Comparison of ENCODE assay signal across 9 cellular contexts in the genomic region with DNA sequence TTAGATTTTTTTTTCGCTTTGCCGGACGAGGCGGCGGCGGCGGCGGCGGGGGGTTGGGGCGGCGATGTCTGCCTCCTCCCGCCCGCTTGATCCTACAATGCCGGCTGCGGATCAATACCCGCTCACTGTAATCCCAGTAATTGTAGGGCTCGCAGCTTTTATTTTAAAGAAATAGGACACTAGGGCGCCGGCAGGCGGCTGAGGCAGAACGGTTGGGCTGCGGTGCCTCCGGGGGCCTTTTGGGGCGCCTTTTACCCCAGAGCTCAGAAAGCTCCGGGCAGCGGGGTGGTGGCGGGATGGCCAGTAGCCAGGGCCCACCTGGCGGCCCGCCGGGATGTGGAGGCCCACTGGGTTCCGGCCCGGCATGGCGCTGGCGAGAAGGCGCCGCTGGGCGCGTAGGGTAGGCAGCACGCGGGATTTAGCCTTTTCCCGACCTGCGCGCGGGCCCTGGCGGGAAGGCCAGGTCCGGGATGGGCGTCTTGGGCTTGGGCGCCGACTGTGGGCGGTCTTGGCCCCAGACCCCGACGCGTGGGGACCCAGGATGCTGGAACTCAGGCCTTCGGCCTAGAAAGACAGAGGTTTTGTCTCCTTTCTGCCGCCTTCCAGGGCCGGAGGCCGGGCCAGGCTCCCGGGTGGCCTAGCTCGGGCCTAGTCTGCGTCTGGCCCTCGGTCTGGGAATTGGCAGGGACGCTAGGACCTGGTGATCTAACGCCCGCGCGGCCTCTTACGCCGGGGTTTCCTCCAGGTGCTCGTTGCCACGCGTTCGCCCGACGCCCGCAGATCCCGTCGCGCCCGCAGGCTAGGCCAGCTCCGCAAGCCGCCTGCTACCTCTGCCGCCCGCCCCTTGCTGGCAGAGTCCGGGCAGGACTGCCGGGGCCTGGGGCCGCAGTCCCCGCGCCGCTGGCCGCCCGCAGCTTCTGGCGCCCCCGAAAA. TPM values are rescaled to one million over a fixed set of nuclear protein-coding genes. Genes with fewer than 3 reads are reported as not detected.
DNase-seq lines count a peak whose midpoint lies in the region; ATAC-seq and TF ChIP-seq lines count a peak whose summit lies in the region.
"Had no signal": no experiment of that assay in that cellular context is flagged by ENCODE, and none has a peak within 500 bp of the region (broad histone marks: within the 10 kb centered on the region; RNA-seq: fewer than 3 reads in every experiment).

No MANE protein-coding gene starts in this region.

- no peak overlapping the region for H3K14ac ChIP-seq in trophoblast cell (ENCODE audit: low read length)

- H3K79me1 ChIP-seq in trophoblast cell (ENCODE audit: low read length) = no peaks in the 10 kb centered on the region

- H3K27me3 ChIP-seq in CD8-positive, alpha-beta T cell (ENCODE audit: insufficient read depth, low read length) = peaks cover 69% of the 10 kb centered on the region
- peaks cover 0 to 41% of the 10 kb centered on the region in 2 donors for H3K27me3 ChIP-seq in Peyer's patch
- H3K27me3 ChIP-seq in foreskin keratinocyte = peaks cover 100% of the 10 kb centered on the region
- peaks cover 39% of the 10 kb centered on the region for H3K27me3 ChIP-seq in trophoblast cell (ENCODE audit: insufficient read depth, low read length)
- H3K27me3 ChIP-seq: SJCRH30 had no signal

- peak overlapping the region; percentile 49 for H3K4me3 Mint-ChIP-seq in CD8-positive, alpha-beta T cell

- no CpG with 5 or more reads among the region's 93 CpGs for WGBS in trophoblast cell (ENCODE audit: extremely low coverage, insufficient coverage, insufficient read length)

- peak in 1 of 7 experiments; percentile 48 for DNase-seq in CD8-positive, alpha-beta T cell
- DNase-seq in Peyer's patch = no peak
- DNase-seq in foreskin keratinocyte = no peak
- DNase-seq in trophoblast cell = no peak
- DNase-seq in inferior parietal cortex (ENCODE audit: extremely low spot score) = no peak
- no peak for DNase-seq in OCI-M1 (lab: John Stamatoyannopoulos, UW)
- DNase-seq: SJCRH30 had no signal

- no peak overlapping the region for H2BK12ac ChIP-seq in trophoblast cell (ENCODE audit: low read length)

- H3K27me3 Mint-ChIP-seq in CD8-positive, alpha-beta T cell (ENCODE audit: low read depth) = peaks cover 75% of the 10 kb centered on the region

- CTCF ChIA-PET in CD8-positive, alpha-beta T cell (lab: Charles Lee) = interaction anchor here (1.0 to 1.6 kb wide), 2 partner anchors 9 to 23 kb away, joined by 3 to 5 read pairs; no protein-coding TSS in a partner anchor

- no peak overlapping the region for H3K9ac ChIP-seq in trophoblast cell (ENCODE audit: low read length)

- H2BK5ac ChIP-seq in trophoblast cell (ENCODE audit: low read depth, low read length, poor library complexity) = no peak overlapping the region

- H4K12ac ChIP-seq in trophoblast cell (ENCODE audit: low read depth, low read length) = no peak overlapping the region

- no peak overlapping the region for H4K91ac ChIP-seq in trophoblast cell (ENCODE audit: low read depth, low read length)

- no peak overlapping the region for H3K27ac Mint-ChIP-seq in CD8-positive, alpha-beta T cell

- POLR2A ChIA-PET in CD8-positive, alpha-beta T cell (lab: Charles Lee) = no interaction called here

- ATAC-seq in CD8-positive, alpha-beta T cell = peak; percentile 55
- peak; percentile 72 for ATAC-seq in foreskin keratinocyte
- no peak for ATAC-seq in GM21723 (IDR thresholded peaks at IDR 0.05; ENCODE audit: unreplicated experiment)
- ATAC-seq in HG02840 (IDR thresholded peaks at IDR 0.05; ENCODE audit: low FRiP score, unreplicated experiment) = no peak

- TF ChIP-seq POLR2A in Peyer's patch (IDR thresholded peaks at IDR 0.05) = no peak

- H2AFZ ChIP-seq in trophoblast cell (ENCODE audit: insufficient read depth, low read length, poor library complexity) = no peak overlapping the region

- H2AK5ac ChIP-seq in trophoblast cell (ENCODE audit: low read length) = no peak overlapping the region

- no peak overlapping the region for H3K4ac ChIP-seq in trophoblast cell (ENCODE audit: low read depth, low read length)

- H3K18ac ChIP-seq in trophoblast cell (ENCODE audit: low read length) = no peak overlapping the region

- peak overlapping the region; percentile 4 for H4K8ac ChIP-seq in trophoblast cell (ENCODE audit: low read depth, low read length)

- TF ChIP-seq CTCF in CD8-positive, alpha-beta T cell (IDR thresholded peaks at IDR 0.05) = peak; percentile 21
- TF ChIP-seq CTCF in Peyer's patch (IDR thresholded peaks at IDR 0.05) (no peak), foreskin keratinocyte (conservative IDR thresholded peaks at IDR 0.05) (peak; percentile 38)

- H3K4me1 Mint-ChIP-seq in CD8-positive, alpha-beta T cell (ENCODE audit: low read depth) = peaks cover 22% of the 10 kb centered on the region

- H3K9me3 ChIP-seq in CD8-positive, alpha-beta T cell (ENCODE audit: low read length) = no peaks in the 10 kb centered on the region
- H3K9me3 ChIP-seq in Peyer's patch (peaks cover 0 to 6% (median 0%) of the 10 kb centered on the region in 4 donors), trophoblast cell (ENCODE audit: insufficient read depth, low read depth, low read length) (peaks cover 6% of the 10 kb centered on the region)
- H3K9me3 ChIP-seq: SJCRH30 had no signal

- H3K4me1 ChIP-seq in CD8-positive, alpha-beta T cell (ENCODE audit: insufficient read depth, low read length) = peaks cover 29% of the 10 kb centered on the region
- H3K4me1 ChIP-seq in Peyer's patch (peaks cover 3 to 29% (median 15%) of the 10 kb centered on the region in 4 donors), foreskin keratinocyte (no peaks in the 10 kb centered on the region), trophoblast cell (ENCODE audit: control insufficient read depth in 1 of 2, insufficient read depth in 2 of 2, low read length in 2 of 2) (peaks cover 6 to 13% of the 10 kb centered on the region in 2 experiments)
- H3K4me1 ChIP-seq: SJCRH30 had no signal

- H3K36me3 Mint-ChIP-seq in CD8-positive, alpha-beta T cell = no peaks in the 10 kb centered on the region

- no peaks in the 10 kb centered on the region for H3K36me3 ChIP-seq in CD8-positive, alpha-beta T cell (ENCODE audit: insufficient read depth, low read length)
- no peaks in the 10 kb centered on the region for H3K36me3 ChIP-seq in Peyer's patch
- no peaks in the 10 kb centered on the region for H3K36me3 ChIP-seq in trophoblast cell (ENCODE audit: control insufficient read depth in 1 of 2, insufficient read depth in 2 of 2, low read length in 2 of 2)
- H3K36me3 ChIP-seq: SJCRH30 had no signal

- no peak overlapping the region for H2BK120ac ChIP-seq in trophoblast cell (ENCODE audit: insufficient read depth, low read length, poor library complexity)

- no peak overlapping the region for H3K27ac ChIP-seq in CD8-positive, alpha-beta T cell (ENCODE audit: low read depth, low read length)
- H3K27ac ChIP-seq in Peyer's patch = no peak overlapping the region
- H3K27ac ChIP-seq in foreskin keratinocyte = no peak overlapping the region
- no peak overlapping the region for H3K27ac ChIP-seq in trophoblast cell (ENCODE audit: low read depth, low read length)
- H3K27ac ChIP-seq: SJCRH30 had no signal

- no peak overlapping the region for H3K23ac ChIP-seq in trophoblast cell (ENCODE audit: low read length)

- H3K79me2 ChIP-seq in trophoblast cell (ENCODE audit: control insufficient read depth, insufficient read depth, low read length, poor library complexity) = no peaks in the 10 kb centered on the region

- H3K9me3 Mint-ChIP-seq in CD8-positive, alpha-beta T cell = no peaks in the 10 kb centered on the region

- intact Hi-C loops in CD8-positive, alpha-beta T cell (cut with DNase I, micrococcal nuclease) = no loop called here

- peak overlapping the region; percentile 51 for H3K4me2 ChIP-seq in trophoblast cell (ENCODE audit: low read length)

- H3K4me3 ChIP-seq in CD8-positive, alpha-beta T cell (ENCODE audit: low read depth, low read length) = peak overlapping the region; percentile 30
- H3K4me3 ChIP-seq in Peyer's patch = peak overlapping the region in 3 of 4 donors; percentile 38 to 51 (median 44)
- H3K4me3 ChIP-seq in trophoblast cell (ENCODE audit: low read depth, low read length) = no peak overlapping the region
- H3K4me3 ChIP-seq: SJCRH30 had no signal

RNA-seq across cellular contexts. Expression of gene ONECUT1, which starts 15.5 kb away (rescaled TPM):
- total RNA-seq in CD8-positive, alpha-beta T cell = not detected
- not detected for total RNA-seq in Peyer's patch
- not detected in 2 replicates for total RNA-seq in foreskin keratinocyte
- polyA plus RNA-seq in foreskin keratinocyte = not detected in 2 replicates
- polyA plus RNA-seq in trophoblast cell (2013) = 0.15 and 0.42 TPM in 2 replicates

Comparison
In these comparisons a context has a peak if more than half of its experiments do, and no peak if none do; other contexts are left out.
1. ATAC-seq: peak in CD8-positive, alpha-beta T cell (single experiment) and foreskin keratinocyte (single experiment); none in GM21723 (single experiment) and HG02840 (single experiment).
2. CTCF ChIP-seq: peak in CD8-positive, alpha-beta T cell (single experiment) and foreskin keratinocyte (single experiment); none in Peyer's patch (0 of 6).